In genomic region chr7:25565949-25566348, GRCh38 we compare ENCODE assay signal across 8 cellular contexts.
DNase-seq lines count a peak whose midpoint lies in the region; ATAC-seq, FAIRE-seq and TF ChIP-seq lines count a peak whose summit lies in the region.

No MANE protein-coding gene starts in this region.

- no peaks in the 10 kb centered on the region for H3K36me3 ChIP-seq in SJCRH30

- H3K9me3 ChIP-seq in SJCRH30 (replicated peaks), result no peaks in the 10 kb centered on the region

- peaks cover 4% of the 10 kb centered on the region for H3K27me3 Mint-ChIP-seq in activated naive CD4-positive, alpha-beta T cell treated with anti-CD3 and anti-CD28 coated beads, Interleukin-2, amount 10 ng/mL, durations not matched to agents 7 days and 5 days
- peaks cover 5% of the 10 kb centered on the region for H3K27me3 Mint-ChIP-seq in progenitor cell of endocrine pancreas

- H3K4me1 Mint-ChIP-seq in activated naive CD4-positive, alpha-beta T cell treated with anti-CD3 and anti-CD28 coated beads, Interleukin-2, amount 10 ng/mL, durations not matched to agents 7 days and 5 days, result peaks cover 2% of the 10 kb centered on the region
- peaks cover 5% of the 10 kb centered on the region for H3K4me1 Mint-ChIP-seq in progenitor cell of endocrine pancreas (ENCODE audit: low read depth)

- FAIRE-seq in urothelium cell line (lab: Jason Lieb, UNC), result no peak

- peak; percentile 77 for DNase-seq in DMS79 treated with DMSO at 0.1 percent for 48 hours (lab: John Stamatoyannopoulos, UW)
- DNase-seq in LNCaP clone FGC (ENCODE audit: low read depth), result peak; percentile 44
- DNase-seq in SJCRH30, result peak; percentile 34 to 89
- DNase-seq in activated naive CD4-positive, alpha-beta T cell treated with anti-CD3 and anti-CD28 coated beads, Interleukin-2, amount 10 ng/mL, durations not matched to agents 7 days and 5 days, result peak; percentile 70
- DNase-seq in globus pallidus (ENCODE audit: low spot score), result peak; percentile 62
- peak; percentile 46 for DNase-seq in progenitor cell of endocrine pancreas (ENCODE audit: low spot score, unreplicated experiment)
- peak; percentile 58 for DNase-seq in urothelium cell line (ENCODE audit: low spot score)

- H3K4me3 ChIP-seq in LNCaP clone FGC (ENCODE audit: low read depth, low read length) (no peak overlapping the region), SJCRH30 (no peak overlapping the region)

- H3K27me3 ChIP-seq in SJCRH30, result no peaks in the 10 kb centered on the region

- H3K27ac Mint-ChIP-seq in activated naive CD4-positive, alpha-beta T cell treated with anti-CD3 and anti-CD28 coated beads, Interleukin-2, amount 10 ng/mL, durations not matched to agents 7 days and 5 days, result peak overlapping the region; percentile 25
- H3K27ac Mint-ChIP-seq in progenitor cell of endocrine pancreas, result peak overlapping the region; percentile 62

- H3K9me3 Mint-ChIP-seq in activated naive CD4-positive, alpha-beta T cell treated with anti-CD3 and anti-CD28 coated beads, Interleukin-2, amount 10 ng/mL, durations not matched to agents 7 days and 5 days, result no peaks in the 10 kb centered on the region
- H3K9me3 Mint-ChIP-seq in progenitor cell of endocrine pancreas (ENCODE audit: low read depth), result no peaks in the 10 kb centered on the region

- peaks cover 5% of the 10 kb centered on the region; the same call in 1 of the 2 replicates for H3K4me1 ChIP-seq in SJCRH30

- H3K27ac ChIP-seq in SJCRH30, result no peak overlapping the region; the same call in 1 of the 2 replicates

- CTCF ChIA-PET in activated naive CD4-positive, alpha-beta T cell treated with anti-CD3 and anti-CD28 coated beads, Interleukin-2, amount 10 ng/mL, durations not matched to agents 7 days and 5 days (lab: Charles Lee), result interaction anchor here (0.6 to 11.5 kb wide), 26 partner anchors 9 to 349 kb away, joined by 3 to 167 read pairs (median 3); no protein-coding TSS in a partner anchor

- H3K36me3 Mint-ChIP-seq in activated naive CD4-positive, alpha-beta T cell treated with anti-CD3 and anti-CD28 coated beads, Interleukin-2, amount 10 ng/mL, durations not matched to agents 7 days and 5 days, result no peaks in the 10 kb centered on the region
- H3K36me3 Mint-ChIP-seq in progenitor cell of endocrine pancreas (ENCODE audit: insufficient read depth), result no peaks in the 10 kb centered on the region

- ATAC-seq in HG02884 (IDR thresholded peaks at IDR 0.05; ENCODE audit: unreplicated experiment), result no peak

- TF ChIP-seq CTCF in LNCaP clone FGC (IDR thresholded peaks at IDR 0.05; ENCODE audit: control insufficient read depth, extremely low read depth, insufficient read depth), result peak; percentile 100
- peak; percentile 100 for TF ChIP-seq CTCF in progenitor cell of endocrine pancreas (IDR thresholded peaks at IDR 0.05; ENCODE audit: unreplicated experiment)

- H3K4me3 Mint-ChIP-seq in activated naive CD4-positive, alpha-beta T cell treated with anti-CD3 and anti-CD28 coated beads, Interleukin-2, amount 10 ng/mL, durations not matched to agents 7 days and 5 days, result no peak overlapping the region
- no peak overlapping the region for H3K4me3 Mint-ChIP-seq in progenitor cell of endocrine pancreas (ENCODE audit: low read depth)
